9 cellular contexts compared by ENCODE assay signal in genomic region chr19:39446365-39447084, GRCh38. TPM values are rescaled to one million over a fixed set of nuclear protein-coding genes. Genes with fewer than 3 reads are reported as not detected.
DNase-seq lines count a peak whose midpoint lies in the region; ATAC-seq and TF ChIP-seq lines count a peak whose summit lies in the region.
"Had no signal": no experiment of that assay in that cellular context is flagged by ENCODE, and none has a peak within 500 bp of the region (broad histone marks: within the 10 kb centered on the region; RNA-seq: fewer than 3 reads in every experiment).

No MANE protein-coding gene starts in this region.

- no peak for ATAC-seq in activated CD8-positive, alpha-beta T cell treated with anti-CD3 and anti-CD28 coated beads for 36 hours
- ATAC-seq in stimulated activated effector memory CD8-positive, alpha-beta T cell treated with anti-CD3 and anti-CD28 coated beads, Interleukin-12 subunit alpha, Interleukin-12 subunit beta, amount 100 ng/mL, for 72 hours, result no peak
- ATAC-seq in GM21619 (IDR thresholded peaks at IDR 0.05; ENCODE audit: unreplicated experiment), result no peak

- intact Hi-C loops in activated CD8-positive, alpha-beta T cell treated with anti-CD3 and anti-CD28 coated beads for 36 hours (cut with micrococcal nuclease), result loop anchor here (5.0 kb wide), 1 partner anchor 76 kb away; no protein-coding TSS in a partner anchor

- H3K27ac Mint-ChIP-seq in activated CD8-positive, alpha-beta T cell treated with anti-CD3 and anti-CD28 coated beads for 36 hours, result peak overlapping the region; percentile 99
- peak overlapping the region; percentile 99 for H3K27ac Mint-ChIP-seq in stimulated activated effector memory CD8-positive, alpha-beta T cell treated with anti-CD3 and anti-CD28 coated beads, Interleukin-12 subunit alpha, Interleukin-12 subunit beta, amount 100 ng/mL, for 72 hours

- DNase-seq in DMS79 treated with DMSO at 0.1 percent for 48 hours (lab: John Stamatoyannopoulos, UW) (peak; percentile 4), DMS79 (lab: John Stamatoyannopoulos, UW) (no peak), HPDE6-E6E7 (ENCODE audit: extremely low spot score) (no peak)
- peak; percentile 24 for DNase-seq in activated CD8-positive, alpha-beta T cell treated with anti-CD3 and anti-CD28 coated beads for 36 hours
- no peak for DNase-seq in stimulated activated effector memory CD8-positive, alpha-beta T cell treated with anti-CD3 and anti-CD28 coated beads, Interleukin-12 subunit alpha, Interleukin-12 subunit beta, amount 100 ng/mL, for 72 hours (ENCODE audit: low spot score in 2 of 2)
- no peak for DNase-seq in stimulated activated CD4-positive, alpha-beta T cell treated with anti-CD3 and anti-CD28 coated beads, Interleukin-12 subunit alpha, Interleukin-12 subunit beta, amount 100 ng/mL, for 4 hours
- DNase-seq: activated CD4-positive, alpha-beta T cell treated with anti-CD3 and anti-CD28 coated beads, Interleukin-2, amount 50 U/mL, for 48 hours had no signal

- peaks cover 2% of the 10 kb centered on the region for H3K9me3 Mint-ChIP-seq in activated CD8-positive, alpha-beta T cell treated with anti-CD3 and anti-CD28 coated beads for 36 hours
- no peaks in the 10 kb centered on the region for H3K9me3 Mint-ChIP-seq in stimulated activated effector memory CD8-positive, alpha-beta T cell treated with anti-CD3 and anti-CD28 coated beads, Interleukin-12 subunit alpha, Interleukin-12 subunit beta, amount 100 ng/mL, for 72 hours

- POLR2A ChIA-PET in activated CD8-positive, alpha-beta T cell treated with anti-CD3 and anti-CD28 coated beads for 36 hours (lab: Charles Lee), result interaction anchor here (0.8 to 6.1 kb wide), 16 partner anchors 9 to 93 kb away, joined by 3 to 137 read pairs (median 4); partner anchors contain the start of genes EID2, EID2B and RPS16

- peaks cover 62% of the 10 kb centered on the region for H3K36me3 Mint-ChIP-seq in activated CD8-positive, alpha-beta T cell treated with anti-CD3 and anti-CD28 coated beads for 36 hours (ENCODE audit: low read depth)
- H3K36me3 Mint-ChIP-seq in stimulated activated effector memory CD8-positive, alpha-beta T cell treated with anti-CD3 and anti-CD28 coated beads, Interleukin-12 subunit alpha, Interleukin-12 subunit beta, amount 100 ng/mL, for 72 hours, result peaks cover 76% of the 10 kb centered on the region

- peak overlapping the region; percentile 100 for H3K4me3 Mint-ChIP-seq in activated CD8-positive, alpha-beta T cell treated with anti-CD3 and anti-CD28 coated beads for 36 hours
- peak overlapping the region; percentile 94 for H3K4me3 Mint-ChIP-seq in stimulated activated effector memory CD8-positive, alpha-beta T cell treated with anti-CD3 and anti-CD28 coated beads, Interleukin-12 subunit alpha, Interleukin-12 subunit beta, amount 100 ng/mL, for 72 hours

- CTCF ChIA-PET in activated CD8-positive, alpha-beta T cell treated with anti-CD3 and anti-CD28 coated beads for 36 hours (lab: Charles Lee), result interaction anchor here (0.9 to 2.9 kb wide), 3 partner anchors 28 to 86 kb away, joined by 4 to 12 read pairs (median 7); partner anchors contain the start of gene EID2B

- no peaks in the 10 kb centered on the region for H3K27me3 Mint-ChIP-seq in activated CD8-positive, alpha-beta T cell treated with anti-CD3 and anti-CD28 coated beads for 36 hours

- no peak for TF ChIP-seq CTCF in activated CD8-positive, alpha-beta T cell treated with anti-CD3 and anti-CD28 coated beads for 36 hours (IDR thresholded peaks at IDR 0.05)

- peaks cover 47% of the 10 kb centered on the region for H3K4me1 Mint-ChIP-seq in activated CD8-positive, alpha-beta T cell treated with anti-CD3 and anti-CD28 coated beads for 36 hours (ENCODE audit: low read depth)
- peaks cover 58% of the 10 kb centered on the region for H3K4me1 Mint-ChIP-seq in stimulated activated effector memory CD8-positive, alpha-beta T cell treated with anti-CD3 and anti-CD28 coated beads, Interleukin-12 subunit alpha, Interleukin-12 subunit beta, amount 100 ng/mL, for 72 hours

- peak overlapping the region; percentile 88 for H3K4me3 ChIP-seq in iPS-11a (ENCODE audit: low read depth, low read length)

RNA-seq across cellular contexts. Expression of gene SUPT5H, which starts 1.1 kb away (rescaled TPM):
- total RNA-seq in activated CD8-positive, alpha-beta T cell treated with anti-CD3 and anti-CD28 coated beads for 36 hours, result 100 to 1,000 TPM; 127 to 141 TPM

RNA-seq across cellular contexts. Expression of gene RPS16, which starts 10.8 kb away (rescaled TPM):
- 1,000 to 10,000 TPM; 3,249 to 3,324 TPM for total RNA-seq in activated CD8-positive, alpha-beta T cell treated with anti-CD3 and anti-CD28 coated beads for 36 hours

RNA-seq across cellular contexts. Expression of gene PLEKHG2, which starts 34.1 kb away (rescaled TPM):
- total RNA-seq in activated CD8-positive, alpha-beta T cell treated with anti-CD3 and anti-CD28 coated beads for 36 hours, result 10 to 100 TPM; 35.9 to 42.8 TPM

RNA-seq across cellular contexts. Expression of gene TIMM50, which starts 34.1 kb away (rescaled TPM):
- 100 to 1,000 TPM; 108 to 114 TPM for total RNA-seq in activated CD8-positive, alpha-beta T cell treated with anti-CD3 and anti-CD28 coated beads for 36 hours

RNA-seq across cellular contexts. Expression of gene ZFP36, which starts 39.9 kb away (rescaled TPM):
- total RNA-seq in activated CD8-positive, alpha-beta T cell treated with anti-CD3 and anti-CD28 coated beads for 36 hours, result 10 to 100 TPM; 74.6 to 80.3 TPM

Comparison
In these comparisons a context has a peak if more than half of its experiments do, and no peak if none do; other contexts are left out.
1. DNase-seq: peak in DMS79 treated with DMSO at 0.1 percent for 48 hours (single experiment) and activated CD8-positive, alpha-beta T cell treated with anti-CD3 and anti-CD28 coated beads for 36 hours (single experiment); none in DMS79 (single experiment), stimulated activated effector memory CD8-positive, alpha-beta T cell treated with anti-CD3 and anti-CD28 coated beads, Interleukin-12 subunit alpha, Interleukin-12 subunit beta, amount 100 ng/mL, for 72 hours (0 of 2), stimulated activated CD4-positive, alpha-beta T cell treated with anti-CD3 and anti-CD28 coated beads, Interleukin-12 subunit alpha, Interleukin-12 subunit beta, amount 100 ng/mL, for 4 hours (single experiment) and HPDE6-E6E7 (single experiment).